ENCODE assay signal across 1 cellular context in the genomic region with DNA sequence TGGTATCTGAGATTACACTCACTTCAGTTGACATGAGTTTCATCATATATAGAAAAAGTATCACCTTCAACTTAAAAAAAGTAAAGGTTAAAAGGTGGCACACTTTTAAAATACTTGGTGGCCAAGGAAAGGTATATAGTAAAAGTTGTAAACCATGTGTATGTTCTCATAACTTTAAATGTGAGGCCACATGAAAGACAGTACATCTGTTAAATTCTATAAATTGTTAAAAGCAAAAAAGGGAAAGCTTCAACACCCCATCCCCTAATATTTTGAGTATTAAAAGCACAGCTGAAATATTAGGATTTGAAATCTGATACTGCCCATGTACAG.
TF ChIP-seq lines count a peak whose summit lies in the region.

No MANE protein-coding gene starts in this region.

TF ChIP-seq in H1, 55 proteins besides CTCF, POLR2A, EP300 and RAD21 (continued from another document):
- TF ChIP-seq TEAD4 (IDR thresholded peaks at IDR 0.05; ENCODE audit: low read depth, low read length) (no peak), CHD1 (IDR thresholded peaks at IDR 0.05; ENCODE audit: low read depth, low read length) (no peak), CBX5 (IDR thresholded peaks at IDR 0.05; ENCODE audit: low read depth, low read length) (no peak), TAF7 (optimal IDR thresholded peaks at IDR 0.05; ENCODE audit: borderline replicate concordance, low read depth, low read length) (no peak), POLR2AphosphoS5 (IDR thresholded peaks at IDR 0.05; ENCODE audit: low read depth, low read length) (no peak), ZNF274 (IDR thresholded peaks at IDR 0.05; ENCODE audit: borderline replicate concordance, extremely low read depth, low read length) (no peak), TBP (IDR thresholded peaks at IDR 0.05; ENCODE audit: low read depth, low read length) (no peak)
